1 cellular context compared by ENCODE assay signal in genomic region chr11:75384438-75385080, GRCh38.
TF ChIP-seq lines count a peak whose summit lies in the region.

No MANE protein-coding gene starts in this region.

TF ChIP-seq in K562, 482 proteins besides CTCF, POLR2A, EP300 and RAD21 (continued from another document and continues in another):
- TF ChIP-seq, protein P1, sequence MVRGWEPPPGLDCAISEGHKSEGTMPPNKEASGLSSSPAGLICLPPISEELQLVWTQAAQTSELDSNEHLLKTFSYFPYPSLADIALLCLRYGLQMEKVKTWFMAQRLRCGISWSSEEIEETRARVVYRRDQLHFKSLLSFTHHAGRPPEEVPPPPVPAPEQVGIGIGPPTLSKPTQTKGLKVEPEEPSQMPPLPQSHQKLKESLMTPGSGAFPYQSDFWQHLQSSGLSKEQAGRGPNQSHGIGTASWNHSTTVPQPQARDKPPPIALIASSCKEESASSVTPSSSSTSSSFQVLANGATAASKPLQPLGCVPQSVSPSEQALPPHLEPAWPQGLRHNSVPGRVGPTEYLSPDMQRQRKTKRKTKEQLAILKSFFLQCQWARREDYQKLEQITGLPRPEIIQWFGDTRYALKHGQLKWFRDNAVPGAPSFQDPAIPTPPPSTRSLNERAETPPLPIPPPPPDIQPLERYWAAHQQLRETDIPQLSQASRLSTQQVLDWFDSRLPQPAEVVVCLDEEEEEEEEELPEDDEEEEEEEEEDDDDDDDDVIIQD (CRISPR knock-in tag; IDR thresholded peaks at IDR 0.05): no peak
- TF ChIP-seq XRCC3 (IDR thresholded peaks at IDR 0.05): no peak
- TF ChIP-seq CREB3L1 (IDR thresholded peaks at IDR 0.05; ENCODE audit: borderline replicate concordance, low read depth): no peak
- TF ChIP-seq ZNF197 (CRISPR knock-in tag; IDR thresholded peaks at IDR 0.05; ENCODE audit: low read depth): no peak
- TF ChIP-seq SIN3A (IDR thresholded peaks at IDR 0.05; ENCODE audit: borderline replicate concordance in 2 of 2, control insufficient read depth in 1 of 2, low read depth in 2 of 2, low read length in 2 of 2): no peak
- TF ChIP-seq DLX4 (CRISPR knock-in tag; IDR thresholded peaks at IDR 0.05): no peak
- no peak for TF ChIP-seq ZBED1 (IDR thresholded peaks at IDR 0.05)
- TF ChIP-seq NCOA4 (IDR thresholded peaks at IDR 0.05; ENCODE audit: partially characterized antibody): no peak
- no peak for TF ChIP-seq U2AF2 (optimal IDR thresholded peaks at IDR 0.05; ENCODE audit: low read depth, low read length)
- TF ChIP-seq JUND (IDR thresholded peaks at IDR 0.05; ENCODE audit: borderline replicate concordance, low read depth, low read length): peak; percentile 41; the same call in 1 of the 2 replicates
- no peak; the same call in 2 of the 3 replicates for TF ChIP-seq JUND (tag; IDR thresholded peaks at IDR 0.05; ENCODE audit: borderline replicate concordance, low read depth, low read length)
- TF ChIP-seq, protein P2, sequence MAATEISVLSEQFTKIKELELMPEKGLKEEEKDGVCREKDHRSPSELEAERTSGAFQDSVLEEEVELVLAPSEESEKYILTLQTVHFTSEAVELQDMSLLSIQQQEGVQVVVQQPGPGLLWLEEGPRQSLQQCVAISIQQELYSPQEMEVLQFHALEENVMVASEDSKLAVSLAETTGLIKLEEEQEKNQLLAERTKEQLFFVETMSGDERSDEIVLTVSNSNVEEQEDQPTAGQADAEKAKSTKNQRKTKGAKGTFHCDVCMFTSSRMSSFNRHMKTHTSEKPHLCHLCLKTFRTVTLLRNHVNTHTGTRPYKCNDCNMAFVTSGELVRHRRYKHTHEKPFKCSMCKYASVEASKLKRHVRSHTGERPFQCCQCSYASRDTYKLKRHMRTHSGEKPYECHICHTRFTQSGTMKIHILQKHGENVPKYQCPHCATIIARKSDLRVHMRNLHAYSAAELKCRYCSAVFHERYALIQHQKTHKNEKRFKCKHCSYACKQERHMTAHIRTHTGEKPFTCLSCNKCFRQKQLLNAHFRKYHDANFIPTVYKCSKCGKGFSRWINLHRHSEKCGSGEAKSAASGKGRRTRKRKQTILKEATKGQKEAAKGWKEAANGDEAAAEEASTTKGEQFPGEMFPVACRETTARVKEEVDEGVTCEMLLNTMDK (IDR thresholded peaks at IDR 0.05; ENCODE audit: borderline replicate concordance, insufficient read depth, low read depth, low read length, poor library complexity, severe bottlenecking): peak; percentile 42
- TF ChIP-seq, protein P3, sequence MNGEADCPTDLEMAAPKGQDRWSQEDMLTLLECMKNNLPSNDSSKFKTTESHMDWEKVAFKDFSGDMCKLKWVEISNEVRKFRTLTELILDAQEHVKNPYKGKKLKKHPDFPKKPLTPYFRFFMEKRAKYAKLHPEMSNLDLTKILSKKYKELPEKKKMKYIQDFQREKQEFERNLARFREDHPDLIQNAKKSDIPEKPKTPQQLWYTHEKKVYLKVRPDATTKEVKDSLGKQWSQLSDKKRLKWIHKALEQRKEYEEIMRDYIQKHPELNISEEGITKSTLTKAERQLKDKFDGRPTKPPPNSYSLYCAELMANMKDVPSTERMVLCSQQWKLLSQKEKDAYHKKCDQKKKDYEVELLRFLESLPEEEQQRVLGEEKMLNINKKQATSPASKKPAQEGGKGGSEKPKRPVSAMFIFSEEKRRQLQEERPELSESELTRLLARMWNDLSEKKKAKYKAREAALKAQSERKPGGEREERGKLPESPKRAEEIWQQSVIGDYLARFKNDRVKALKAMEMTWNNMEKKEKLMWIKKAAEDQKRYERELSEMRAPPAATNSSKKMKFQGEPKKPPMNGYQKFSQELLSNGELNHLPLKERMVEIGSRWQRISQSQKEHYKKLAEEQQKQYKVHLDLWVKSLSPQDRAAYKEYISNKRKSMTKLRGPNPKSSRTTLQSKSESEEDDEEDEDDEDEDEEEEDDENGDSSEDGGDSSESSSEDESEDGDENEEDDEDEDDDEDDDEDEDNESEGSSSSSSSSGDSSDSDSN (IDR thresholded peaks at IDR 0.05; ENCODE audit: borderline replicate concordance in 1 of 2, low read depth in 2 of 2, low read length in 2 of 2): 0 out of 4 replicates have a peak, but pooled peaks of 1 of the 2 experiments have one; percentile 37
- no peak for TF ChIP-seq ZNF184 (CRISPR knock-in tag; IDR thresholded peaks at IDR 0.05)
- TF ChIP-seq, protein P4, sequence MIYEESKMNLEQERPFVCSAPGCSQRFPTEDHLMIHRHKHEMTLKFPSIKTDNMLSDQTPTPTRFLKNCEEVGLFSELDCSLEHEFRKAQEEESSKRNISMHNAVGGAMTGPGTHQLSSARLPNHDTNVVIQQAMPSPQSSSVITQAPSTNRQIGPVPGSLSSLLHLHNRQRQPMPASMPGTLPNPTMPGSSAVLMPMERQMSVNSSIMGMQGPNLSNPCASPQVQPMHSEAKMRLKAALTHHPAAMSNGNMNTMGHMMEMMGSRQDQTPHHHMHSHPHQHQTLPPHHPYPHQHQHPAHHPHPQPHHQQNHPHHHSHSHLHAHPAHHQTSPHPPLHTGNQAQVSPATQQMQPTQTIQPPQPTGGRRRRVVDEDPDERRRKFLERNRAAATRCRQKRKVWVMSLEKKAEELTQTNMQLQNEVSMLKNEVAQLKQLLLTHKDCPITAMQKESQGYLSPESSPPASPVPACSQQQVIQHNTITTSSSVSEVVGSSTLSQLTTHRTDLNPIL (CRISPR knock-in tag; IDR thresholded peaks at IDR 0.05): no peak
- TF ChIP-seq, protein P5, sequence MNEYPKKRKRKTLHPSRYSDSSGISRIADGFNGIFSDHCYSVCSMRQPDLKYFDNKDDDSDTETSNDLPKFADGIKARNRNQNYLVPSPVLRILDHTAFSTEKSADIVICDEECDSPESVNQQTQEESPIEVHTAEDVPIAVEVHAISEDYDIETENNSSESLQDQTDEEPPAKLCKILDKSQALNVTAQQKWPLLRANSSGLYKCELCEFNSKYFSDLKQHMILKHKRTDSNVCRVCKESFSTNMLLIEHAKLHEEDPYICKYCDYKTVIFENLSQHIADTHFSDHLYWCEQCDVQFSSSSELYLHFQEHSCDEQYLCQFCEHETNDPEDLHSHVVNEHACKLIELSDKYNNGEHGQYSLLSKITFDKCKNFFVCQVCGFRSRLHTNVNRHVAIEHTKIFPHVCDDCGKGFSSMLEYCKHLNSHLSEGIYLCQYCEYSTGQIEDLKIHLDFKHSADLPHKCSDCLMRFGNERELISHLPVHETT (CRISPR knock-in tag; conservative IDR thresholded peaks at IDR 0.05 in 1 of 2, IDR thresholded peaks at IDR 0.05 in 1 of 2): no peak
- TF ChIP-seq, protein P6, sequence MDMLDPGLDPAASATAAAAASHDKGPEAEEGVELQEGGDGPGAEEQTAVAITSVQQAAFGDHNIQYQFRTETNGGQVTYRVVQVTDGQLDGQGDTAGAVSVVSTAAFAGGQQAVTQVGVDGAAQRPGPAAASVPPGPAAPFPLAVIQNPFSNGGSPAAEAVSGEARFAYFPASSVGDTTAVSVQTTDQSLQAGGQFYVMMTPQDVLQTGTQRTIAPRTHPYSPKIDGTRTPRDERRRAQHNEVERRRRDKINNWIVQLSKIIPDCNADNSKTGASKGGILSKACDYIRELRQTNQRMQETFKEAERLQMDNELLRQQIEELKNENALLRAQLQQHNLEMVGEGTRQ (CRISPR knock-in tag; IDR thresholded peaks at IDR 0.05): no peak
- TF ChIP-seq TSC22D4 (tag; IDR thresholded peaks at IDR 0.05): no peak
- no peak for TF ChIP-seq RBM25 (IDR thresholded peaks at IDR 0.05; ENCODE audit: low read depth, low read length, severe bottlenecking)
- TF ChIP-seq COPS2 (conservative IDR thresholded peaks at IDR 0.05): no peak
- TF ChIP-seq ATF7 (IDR thresholded peaks at IDR 0.05): no peak
- TF ChIP-seq C11orf30 (IDR thresholded peaks at IDR 0.05; ENCODE audit: low read depth): no peak
- no peak for TF ChIP-seq ZNF699 (CRISPR knock-in tag; IDR thresholded peaks at IDR 0.05; ENCODE audit: insufficient replicate concordance)
- TF ChIP-seq, protein P7, sequence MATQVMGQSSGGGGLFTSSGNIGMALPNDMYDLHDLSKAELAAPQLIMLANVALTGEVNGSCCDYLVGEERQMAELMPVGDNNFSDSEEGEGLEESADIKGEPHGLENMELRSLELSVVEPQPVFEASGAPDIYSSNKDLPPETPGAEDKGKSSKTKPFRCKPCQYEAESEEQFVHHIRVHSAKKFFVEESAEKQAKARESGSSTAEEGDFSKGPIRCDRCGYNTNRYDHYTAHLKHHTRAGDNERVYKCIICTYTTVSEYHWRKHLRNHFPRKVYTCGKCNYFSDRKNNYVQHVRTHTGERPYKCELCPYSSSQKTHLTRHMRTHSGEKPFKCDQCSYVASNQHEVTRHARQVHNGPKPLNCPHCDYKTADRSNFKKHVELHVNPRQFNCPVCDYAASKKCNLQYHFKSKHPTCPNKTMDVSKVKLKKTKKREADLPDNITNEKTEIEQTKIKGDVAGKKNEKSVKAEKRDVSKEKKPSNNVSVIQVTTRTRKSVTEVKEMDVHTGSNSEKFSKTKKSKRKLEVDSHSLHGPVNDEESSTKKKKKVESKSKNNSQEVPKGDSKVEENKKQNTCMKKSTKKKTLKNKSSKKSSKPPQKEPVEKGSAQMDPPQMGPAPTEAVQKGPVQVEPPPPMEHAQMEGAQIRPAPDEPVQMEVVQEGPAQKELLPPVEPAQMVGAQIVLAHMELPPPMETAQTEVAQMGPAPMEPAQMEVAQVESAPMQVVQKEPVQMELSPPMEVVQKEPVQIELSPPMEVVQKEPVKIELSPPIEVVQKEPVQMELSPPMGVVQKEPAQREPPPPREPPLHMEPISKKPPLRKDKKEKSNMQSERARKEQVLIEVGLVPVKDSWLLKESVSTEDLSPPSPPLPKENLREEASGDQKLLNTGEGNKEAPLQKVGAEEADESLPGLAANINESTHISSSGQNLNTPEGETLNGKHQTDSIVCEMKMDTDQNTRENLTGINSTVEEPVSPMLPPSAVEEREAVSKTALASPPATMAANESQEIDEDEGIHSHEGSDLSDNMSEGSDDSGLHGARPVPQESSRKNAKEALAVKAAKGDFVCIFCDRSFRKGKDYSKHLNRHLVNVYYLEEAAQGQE (CRISPR knock-in tag; IDR thresholded peaks at IDR 0.05; ENCODE audit: low read depth): no peak
- TF ChIP-seq ZBTB7A (IDR thresholded peaks at IDR 0.05; ENCODE audit: borderline replicate concordance, control insufficient read depth, low read depth, low read length): no peak
- no peak for TF ChIP-seq ZNF165 (CRISPR knock-in tag; IDR thresholded peaks at IDR 0.05; ENCODE audit: borderline replicate concordance)
- no peak for TF ChIP-seq MCM3 (IDR thresholded peaks at IDR 0.05)
- no peak for TF ChIP-seq PTBP1 (IDR thresholded peaks at IDR 0.05; ENCODE audit: low read depth, low read length)
- no peak for TF ChIP-seq TRIM28 (IDR thresholded peaks at IDR 0.05)
- peak; percentile 76; the same call in 1 of the 2 replicates for TF ChIP-seq CTBP1 (IDR thresholded peaks at IDR 0.05; ENCODE audit: borderline replicate concordance)
- TF ChIP-seq NBN (IDR thresholded peaks at IDR 0.05; ENCODE audit: low read depth): 0 out of 2 replicates have a peak, but pooled peaks have one; percentile 33
- TF ChIP-seq ZNF134 (CRISPR knock-in tag; conservative IDR thresholded peaks at IDR 0.05): no peak
- TF ChIP-seq BHLHE40 (IDR thresholded peaks at IDR 0.05; ENCODE audit: low read length): no peak
- 0 out of 2 replicates have a peak, but pooled peaks have one; percentile 24 for TF ChIP-seq ZNF384 (IDR thresholded peaks at IDR 0.05; ENCODE audit: low read depth, low read length)
- no peak for TF ChIP-seq TRIM25 (IDR thresholded peaks at IDR 0.05; ENCODE audit: borderline replicate concordance)
- peak; percentile 19 for TF ChIP-seq MXD1 (CRISPR knock-in tag; IDR thresholded peaks at IDR 0.05; ENCODE audit: borderline replicate concordance, poor library complexity, severe bottlenecking)
- no peak for TF ChIP-seq EZH2 (IDR thresholded peaks at IDR 0.05; ENCODE audit: borderline replicate concordance, low read depth, low read length)
- TF ChIP-seq SLC30A9 (CRISPR knock-in tag; IDR thresholded peaks at IDR 0.05): no peak
- no peak for TF ChIP-seq ELF4 (CRISPR knock-in tag; IDR thresholded peaks at IDR 0.05)
- no peak for TF ChIP-seq NFIX (CRISPR knock-in tag; IDR thresholded peaks at IDR 0.05; ENCODE audit: low read depth)
- TF ChIP-seq GTF2B (IDR thresholded peaks at IDR 0.05; ENCODE audit: extremely low read depth, insufficient read length): no peak
